ENCODE assay signal across 9 cellular contexts in genomic region chr22:39245130-39246039, GRCh38. TPM values are rescaled to one million over a fixed set of nuclear protein-coding genes. Genes with fewer than 3 reads are reported as not detected.
DNase-seq lines count a peak whose midpoint lies in the region; ATAC-seq and TF ChIP-seq lines count a peak whose summit lies in the region.
"Had no signal": no experiment of that assay in that cellular context is flagged by ENCODE, and none has a peak within 500 bp of the region (broad histone marks: within the 10 kb centered on the region; RNA-seq: fewer than 3 reads in every experiment).

No MANE protein-coding gene starts in this region.

- DNase-seq in GM23338 (ENCODE audit: low spot score) (no peak), left ventricle myocardium superior (no peak), germinal center (ENCODE audit: low spot score) (no peak), DMS153 treated with DMSO at 0.1 percent for 48 hours (lab: John Stamatoyannopoulos, UW; ENCODE audit: unreplicated experiment) (no peak)
- DNase-seq in activated CD4-positive, alpha-beta memory T cell treated with anti-CD3 and anti-CD28 coated beads for 36 hours: no peak
- DNase-seq: MG63 had no signal

- peak overlapping the region; percentile 92 for H3K4me2 ChIP-seq in GM23338

- no peak for ATAC-seq in GM23338
- ATAC-seq in left ventricle myocardium superior: peak; percentile 33
- ATAC-seq in GM21390 (IDR thresholded peaks at IDR 0.05; ENCODE audit: unreplicated experiment): no peak
- ATAC-seq in HG02678 (IDR thresholded peaks at IDR 0.05; ENCODE audit: unreplicated experiment): no peak

- H3K9me2 ChIP-seq in GM23338 (ENCODE audit: insufficient read depth): no peaks in the 10 kb centered on the region

- H3K4me3 ChIP-seq in GM23338 (peak overlapping the region; percentile 78), skeletal muscle tissue (ENCODE audit: low read length in 3 of 3) (peak overlapping the region in 2 of 3 donors; percentile 38 to 83)

- no peak overlapping the region for H3K27ac Mint-ChIP-seq in GM23338
- H3K27ac Mint-ChIP-seq in activated CD4-positive, alpha-beta memory T cell treated with anti-CD3 and anti-CD28 coated beads for 36 hours: no peak overlapping the region

- H3K27ac ChIP-seq in GM23338 (ENCODE audit: low read depth) (no peak overlapping the region), skeletal muscle tissue (ENCODE audit: low read depth, low read length) (peak overlapping the region; percentile 54)

- H3K27me3 Mint-ChIP-seq in GM23338 (ENCODE audit: insufficient read depth, low read depth, poor library complexity): peaks cover 66% of the 10 kb centered on the region
- H3K27me3 Mint-ChIP-seq in activated CD4-positive, alpha-beta memory T cell treated with anti-CD3 and anti-CD28 coated beads for 36 hours: peaks cover 9% of the 10 kb centered on the region

- H3K36me3 ChIP-seq in GM23338 (ENCODE audit: insufficient read depth): no peaks in the 10 kb centered on the region
- H3K36me3 ChIP-seq in skeletal muscle tissue (ENCODE audit: control insufficient read depth in 3 of 3, insufficient read depth in 3 of 3, low read length in 3 of 3): peaks cover 0 to 2% (median 0%) of the 10 kb centered on the region in 3 donors
- H3K36me3 ChIP-seq: MG63 had no signal

- TF ChIP-seq CTCF in GM23338 (conservative IDR thresholded peaks at IDR 0.05; ENCODE audit: low read depth in 2 of 2): no peak

- POLR2A ChIA-PET in activated CD4-positive, alpha-beta memory T cell treated with anti-CD3 and anti-CD28 coated beads for 36 hours (lab: Charles Lee): interaction anchor here (1.8 kb wide), 1 partner anchor 74 kb away, joined by 5 read pairs; the partner anchor contains the start of gene RPL3

- peak overlapping the region in 2 of 3 donors; percentile 20 to 93 for H3K9ac ChIP-seq in skeletal muscle tissue (ENCODE audit: low read depth in 1 of 3, low read length in 3 of 3)

- H3K4me1 Mint-ChIP-seq in GM23338: peaks cover 31% of the 10 kb centered on the region
- H3K4me1 Mint-ChIP-seq in activated CD4-positive, alpha-beta memory T cell treated with anti-CD3 and anti-CD28 coated beads for 36 hours (ENCODE audit: low read depth): peaks cover 26% of the 10 kb centered on the region

- intact Hi-C loops in activated CD4-positive, alpha-beta memory T cell treated with anti-CD3 and anti-CD28 coated beads for 36 hours (cut with micrococcal nuclease): loop anchor here (10.0 kb wide), 1 partner anchor 279 kb away; the partner anchor contains the start of gene ATF4
- intact Hi-C loops in left ventricle myocardium superior (cut with micrococcal nuclease): no loop called here

- no peaks in the 10 kb centered on the region for H3K79me2 ChIP-seq in GM23338 (replicated peaks; ENCODE audit: insufficient read depth)

- peaks cover 80% of the 10 kb centered on the region for H3K27me3 ChIP-seq in GM23338 (ENCODE audit: insufficient read depth)
- no peaks in the 10 kb centered on the region for H3K27me3 ChIP-seq in skeletal muscle tissue (ENCODE audit: control insufficient read depth in 3 of 3, insufficient read depth in 3 of 3, low read length in 3 of 3)

- no peaks in the 10 kb centered on the region for H3K9me3 ChIP-seq in skeletal muscle tissue (ENCODE audit: control insufficient read depth in 3 of 3, low read length in 3 of 3)
- H3K9me3 ChIP-seq: MG63 had no signal

- CTCF ChIA-PET in activated CD4-positive, alpha-beta memory T cell treated with anti-CD3 and anti-CD28 coated beads for 36 hours (lab: Charles Lee): interaction anchor here (0.6 kb wide), 2 partner anchors 271 to 570 kb away, joined by 3 read pairs; no protein-coding TSS in a partner anchor

- peaks cover 13% of the 10 kb centered on the region for H3F3A ChIP-seq in GM23338 (replicated peaks; ENCODE audit: low read depth)

- H3K4me1 ChIP-seq in GM23338 (ENCODE audit: insufficient read depth) (peaks cover 22% of the 10 kb centered on the region), skeletal muscle tissue (ENCODE audit: control insufficient read depth in 3 of 3, insufficient read depth in 3 of 3, low read length in 3 of 3) (peaks cover 35 to 72% (median 57%) of the 10 kb centered on the region in 3 donors)

- no peak overlapping the region for H2AFZ ChIP-seq in GM23338

- H3K4me3 Mint-ChIP-seq in GM23338: peak overlapping the region; percentile 64
- H3K4me3 Mint-ChIP-seq in activated CD4-positive, alpha-beta memory T cell treated with anti-CD3 and anti-CD28 coated beads for 36 hours: peak overlapping the region; percentile 65

- no peaks in the 10 kb centered on the region for H4K20me1 ChIP-seq in GM23338 (replicated peaks; ENCODE audit: insufficient read depth)

- peaks cover 5% of the 10 kb centered on the region; the same call in 1 of the 3 replicates for H3K9me3 Mint-ChIP-seq in GM23338
- no peaks in the 10 kb centered on the region for H3K9me3 Mint-ChIP-seq in activated CD4-positive, alpha-beta memory T cell treated with anti-CD3 and anti-CD28 coated beads for 36 hours

- H3K36me3 Mint-ChIP-seq in GM23338 (ENCODE audit: low read depth): no peaks in the 10 kb centered on the region; the same call in 2 of the 3 replicates
- peaks cover 5% of the 10 kb centered on the region for H3K36me3 Mint-ChIP-seq in activated CD4-positive, alpha-beta memory T cell treated with anti-CD3 and anti-CD28 coated beads for 36 hours

TF ChIP-seq in GM23338, 12 proteins besides CTCF, POLR2A, EP300 and RAD21:
- TF ChIP-seq REST (IDR thresholded peaks at IDR 0.05; ENCODE audit: unreplicated experiment): no peak
- no peak for TF ChIP-seq ZNF114 (CRISPR knock-in tag; IDR thresholded peaks at IDR 0.05)
- TF ChIP-seq EZH2 (IDR thresholded peaks at IDR 0.05; ENCODE audit: low read depth, unreplicated experiment): peak; percentile 28

RNA-seq across cellular contexts. Expression of gene PDGFB, which starts 0.6 kb away (rescaled TPM):
- total RNA-seq in GM23338 (2014; rRNA removed; shearing (Covaris generic)): 5.2 and 8.0 TPM in 2 replicates
- 1.9 and 2.2 TPM in 2 replicates for polyA plus RNA-seq in GM23338 (2016; fragmentation: Nextera tagmentation; extraction: Ambion mirVana)
- total RNA-seq in activated CD4-positive, alpha-beta memory T cell treated with anti-CD3 and anti-CD28 coated beads for 36 hours: 10 to 100 TPM; 11.7 to 13.3 TPM
- total RNA-seq in left ventricle myocardium superior (19.9 TPM), skeletal muscle tissue (8.9 TPM)
